Comparison of ENCODE assay signal across 8 cellular contexts in genomic region chr4:139556071-139556734, GRCh38. TPM values are rescaled to one million over a fixed set of nuclear protein-coding genes. Genes with fewer than 3 reads are reported as not detected.
A peak's percentile ranks its signal among the peaks of the same experiment; 100 is the strongest.
DNase-seq lines count a peak whose midpoint lies in the region; ATAC-seq lines count a peak whose summit lies in the region.

Gene SETD7 (minus strand): TSS chr4:139556219. CDS start chr4:139556137, 82 bp downstream.

- peak; percentile 73 for DNase-seq in A172 (ENCODE audit: low spot score)
- DNase-seq in HPDE6-E6E7 (ENCODE audit: extremely low spot score), result peak; percentile 76
- no peak for DNase-seq in NT2/D1 (ENCODE audit: low read depth, low spot score)
- peak; percentile 82 for DNase-seq in activated CD8-positive, alpha-beta memory T cell treated with anti-CD3 and anti-CD28 coated beads, Interleukin-2, amount 50 U/mL, for 48 hours
- peak; percentile 91 for DNase-seq in mesenteric fat pad (ENCODE audit: low spot score)
- DNase-seq in stimulated activated CD8-positive, alpha-beta memory T cell treated with anti-CD3 and anti-CD28 coated beads, Interleukin-12 subunit alpha, Interleukin-12 subunit beta, amount 100 ng/mL, for 4 hours (ENCODE audit: low read depth), result peak; percentile 32

- H3K9ac ChIP-seq in NT2/D1 (ENCODE audit: insufficient read length, low read depth), result peak within 1 kb of the TSS; percentile 92

- peak; percentile 35 for ATAC-seq in GM18909 (IDR thresholded peaks at IDR 0.05; ENCODE audit: poor library complexity, unreplicated experiment)

- no peaks in the 10 kb centered on the region for H3K9me3 ChIP-seq in NT2/D1 (ENCODE audit: insufficient read depth, low read length)

- H3K4me1 ChIP-seq in NT2/D1 (ENCODE audit: insufficient read depth, insufficient read length), result peaks cover 2% of the 10 kb centered on the region

- peak within 1 kb of the TSS; percentile 79 for H3K4me3 ChIP-seq in NT2/D1 (ENCODE audit: insufficient read length, low read depth)

- peaks cover 4% of the 10 kb centered on the region for H3K36me3 ChIP-seq in NT2/D1 (ENCODE audit: insufficient read depth, insufficient read length, low read length)

- in situ Hi-C loops in endometrial microvascular endothelial cells (cut with HindIII; ENCODE audit: inconsistent ontology term, low pct_unique_long_range_greater_than_20kb, low sequenced_read_pairs), result no loop called here

- peaks cover 36% of the 10 kb centered on the region for H3K27me3 ChIP-seq in NT2/D1 (ENCODE audit: insufficient read depth, insufficient read length)

RNA-seq across cellular contexts. Expression of gene SETD7, which starts in this region (rescaled TPM):
- total RNA-seq in A172 (2014; rRNA removed; shearing (Covaris generic)), result 38.0 and 42.1 TPM in 2 replicates
- total RNA-seq in endometrial microvascular endothelial cells (ENCODE audit: inconsistent ontology term) (53.8 TPM), mesenteric fat pad (81.0 TPM)
